1 cellular context compared by ENCODE assay signal in the genomic region with DNA sequence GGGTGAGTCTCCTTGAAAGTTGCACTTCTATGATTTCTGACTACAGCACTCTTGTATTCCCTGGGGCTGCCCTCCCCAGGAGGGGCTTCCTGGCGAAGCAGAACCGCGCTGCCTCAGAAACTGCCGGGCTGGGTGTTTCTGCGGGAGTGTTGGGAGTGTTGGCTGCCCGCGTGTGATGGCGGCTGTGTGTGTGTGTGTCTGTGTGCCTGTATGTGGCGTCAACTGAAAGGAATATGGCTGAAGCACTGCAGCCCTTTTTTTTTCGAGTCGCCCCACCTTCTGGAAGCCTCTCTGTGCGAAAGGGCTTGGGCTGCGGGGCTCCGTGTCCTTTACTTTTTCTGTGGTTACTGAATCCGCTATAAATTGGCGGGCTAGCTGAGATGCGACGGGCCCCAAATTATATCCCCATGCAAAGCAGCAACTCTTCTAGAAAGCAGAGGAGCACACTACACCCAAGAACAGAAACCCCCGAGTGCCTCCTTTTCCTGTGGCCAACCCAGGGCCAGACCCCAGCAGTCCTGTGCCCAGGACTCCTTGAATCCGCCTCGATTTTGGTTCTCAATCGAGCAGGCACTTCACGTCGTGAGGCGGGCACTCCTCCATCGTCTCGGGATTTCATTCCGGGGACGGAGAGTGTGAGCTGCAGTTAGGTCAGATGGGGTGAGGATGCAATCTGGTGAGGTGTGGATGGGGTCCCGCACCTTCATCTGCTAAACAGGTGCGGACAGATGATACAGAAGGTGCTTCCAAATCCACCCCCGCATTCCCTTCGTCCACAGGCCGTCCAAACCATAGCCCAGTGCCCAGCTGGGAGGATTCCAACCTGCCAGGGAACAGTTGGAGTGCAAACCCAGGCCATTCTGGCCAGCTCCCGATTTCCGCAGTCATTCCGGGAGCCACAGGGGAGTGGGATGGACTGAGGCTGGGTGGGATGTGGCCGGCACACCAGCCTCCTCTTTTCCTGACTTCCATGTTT.
TF ChIP-seq lines count a peak whose summit lies in the region.

No MANE protein-coding gene starts in this region.

TF ChIP-seq in SK-N-SH, 30 proteins besides CTCF, POLR2A, EP300 and RAD21 (continued from another document):
- TF ChIP-seq, protein P1, sequence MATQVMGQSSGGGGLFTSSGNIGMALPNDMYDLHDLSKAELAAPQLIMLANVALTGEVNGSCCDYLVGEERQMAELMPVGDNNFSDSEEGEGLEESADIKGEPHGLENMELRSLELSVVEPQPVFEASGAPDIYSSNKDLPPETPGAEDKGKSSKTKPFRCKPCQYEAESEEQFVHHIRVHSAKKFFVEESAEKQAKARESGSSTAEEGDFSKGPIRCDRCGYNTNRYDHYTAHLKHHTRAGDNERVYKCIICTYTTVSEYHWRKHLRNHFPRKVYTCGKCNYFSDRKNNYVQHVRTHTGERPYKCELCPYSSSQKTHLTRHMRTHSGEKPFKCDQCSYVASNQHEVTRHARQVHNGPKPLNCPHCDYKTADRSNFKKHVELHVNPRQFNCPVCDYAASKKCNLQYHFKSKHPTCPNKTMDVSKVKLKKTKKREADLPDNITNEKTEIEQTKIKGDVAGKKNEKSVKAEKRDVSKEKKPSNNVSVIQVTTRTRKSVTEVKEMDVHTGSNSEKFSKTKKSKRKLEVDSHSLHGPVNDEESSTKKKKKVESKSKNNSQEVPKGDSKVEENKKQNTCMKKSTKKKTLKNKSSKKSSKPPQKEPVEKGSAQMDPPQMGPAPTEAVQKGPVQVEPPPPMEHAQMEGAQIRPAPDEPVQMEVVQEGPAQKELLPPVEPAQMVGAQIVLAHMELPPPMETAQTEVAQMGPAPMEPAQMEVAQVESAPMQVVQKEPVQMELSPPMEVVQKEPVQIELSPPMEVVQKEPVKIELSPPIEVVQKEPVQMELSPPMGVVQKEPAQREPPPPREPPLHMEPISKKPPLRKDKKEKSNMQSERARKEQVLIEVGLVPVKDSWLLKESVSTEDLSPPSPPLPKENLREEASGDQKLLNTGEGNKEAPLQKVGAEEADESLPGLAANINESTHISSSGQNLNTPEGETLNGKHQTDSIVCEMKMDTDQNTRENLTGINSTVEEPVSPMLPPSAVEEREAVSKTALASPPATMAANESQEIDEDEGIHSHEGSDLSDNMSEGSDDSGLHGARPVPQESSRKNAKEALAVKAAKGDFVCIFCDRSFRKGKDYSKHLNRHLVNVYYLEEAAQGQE (IDR thresholded peaks at IDR 0.05; ENCODE audit: low read depth, low read length), result no peak
- TF ChIP-seq, protein P2, sequence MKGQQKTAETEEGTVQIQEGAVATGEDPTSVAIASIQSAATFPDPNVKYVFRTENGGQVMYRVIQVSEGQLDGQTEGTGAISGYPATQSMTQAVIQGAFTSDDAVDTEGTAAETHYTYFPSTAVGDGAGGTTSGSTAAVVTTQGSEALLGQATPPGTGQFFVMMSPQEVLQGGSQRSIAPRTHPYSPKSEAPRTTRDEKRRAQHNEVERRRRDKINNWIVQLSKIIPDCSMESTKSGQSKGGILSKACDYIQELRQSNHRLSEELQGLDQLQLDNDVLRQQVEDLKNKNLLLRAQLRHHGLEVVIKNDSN (IDR thresholded peaks at IDR 0.05; ENCODE audit: borderline replicate concordance, low read depth), result no peak
- TF ChIP-seq ELF1 (IDR thresholded peaks at IDR 0.05) (no peak), POLR2AphosphoS5 (IDR thresholded peaks at IDR 0.05; ENCODE audit: low read depth, low read length) (no peak), CHD2 (IDR thresholded peaks at IDR 0.05; ENCODE audit: low read length, partially characterized antibody) (no peak), RCOR1 (IDR thresholded peaks at IDR 0.05; ENCODE audit: low read length) (no peak), GATA2 (CRISPR knock-in tag; IDR thresholded peaks at IDR 0.05) (no peak), SIN3A (IDR thresholded peaks at IDR 0.05; ENCODE audit: borderline replicate concordance, low read depth, low read length) (no peak), NFIC (IDR thresholded peaks at IDR 0.05; ENCODE audit: borderline replicate concordance) (no peak), RFX5 (IDR thresholded peaks at IDR 0.05; ENCODE audit: low read length) (no peak), FOXM1 (IDR thresholded peaks at IDR 0.05; ENCODE audit: low read depth) (no peak), EZH2phosphoT487 (IDR thresholded peaks at IDR 0.05; ENCODE audit: borderline replicate concordance, low read depth) (no peak)
- TF ChIP-seq, protein P3, sequence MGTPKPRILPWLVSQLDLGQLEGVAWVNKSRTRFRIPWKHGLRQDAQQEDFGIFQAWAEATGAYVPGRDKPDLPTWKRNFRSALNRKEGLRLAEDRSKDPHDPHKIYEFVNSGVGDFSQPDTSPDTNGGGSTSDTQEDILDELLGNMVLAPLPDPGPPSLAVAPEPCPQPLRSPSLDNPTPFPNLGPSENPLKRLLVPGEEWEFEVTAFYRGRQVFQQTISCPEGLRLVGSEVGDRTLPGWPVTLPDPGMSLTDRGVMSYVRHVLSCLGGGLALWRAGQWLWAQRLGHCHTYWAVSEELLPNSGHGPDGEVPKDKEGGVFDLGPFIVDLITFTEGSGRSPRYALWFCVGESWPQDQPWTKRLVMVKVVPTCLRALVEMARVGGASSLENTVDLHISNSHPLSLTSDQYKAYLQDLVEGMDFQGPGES (IDR thresholded peaks at IDR 0.05; ENCODE audit: low read depth, low read length), result no peak
